1 cellular context compared by ENCODE assay signal in genomic region chr20:64158346-64159285, GRCh38.
TF ChIP-seq lines count a peak whose summit lies in the region.

No MANE protein-coding gene starts in this region.

TF ChIP-seq in K562, 482 proteins besides CTCF, POLR2A, EP300 and RAD21 (continued from another document):
- TF ChIP-seq ZNF318 (IDR thresholded peaks at IDR 0.05; ENCODE audit: borderline replicate concordance in 1 of 2, low read depth in 1 of 2) (no peak), ZBTB11 (CRISPR knock-in tag; IDR thresholded peaks at IDR 0.05) (no peak), SFPQ (IDR thresholded peaks at IDR 0.05; ENCODE audit: low read depth, low read length) (no peak), CTCFL (IDR thresholded peaks at IDR 0.05; ENCODE audit: borderline replicate concordance, insufficient read depth, low read depth, low read length, poor library complexity, severe bottlenecking) (no peak), DACH1 (IDR thresholded peaks at IDR 0.05; ENCODE audit: partially characterized antibody) (no peak), ZNF507 (tag; conservative IDR thresholded peaks at IDR 0.05) (no peak), ARID3A (IDR thresholded peaks at IDR 0.05; ENCODE audit: borderline replicate concordance, low read depth, low read length) (no peak)
